In the genomic region with DNA sequence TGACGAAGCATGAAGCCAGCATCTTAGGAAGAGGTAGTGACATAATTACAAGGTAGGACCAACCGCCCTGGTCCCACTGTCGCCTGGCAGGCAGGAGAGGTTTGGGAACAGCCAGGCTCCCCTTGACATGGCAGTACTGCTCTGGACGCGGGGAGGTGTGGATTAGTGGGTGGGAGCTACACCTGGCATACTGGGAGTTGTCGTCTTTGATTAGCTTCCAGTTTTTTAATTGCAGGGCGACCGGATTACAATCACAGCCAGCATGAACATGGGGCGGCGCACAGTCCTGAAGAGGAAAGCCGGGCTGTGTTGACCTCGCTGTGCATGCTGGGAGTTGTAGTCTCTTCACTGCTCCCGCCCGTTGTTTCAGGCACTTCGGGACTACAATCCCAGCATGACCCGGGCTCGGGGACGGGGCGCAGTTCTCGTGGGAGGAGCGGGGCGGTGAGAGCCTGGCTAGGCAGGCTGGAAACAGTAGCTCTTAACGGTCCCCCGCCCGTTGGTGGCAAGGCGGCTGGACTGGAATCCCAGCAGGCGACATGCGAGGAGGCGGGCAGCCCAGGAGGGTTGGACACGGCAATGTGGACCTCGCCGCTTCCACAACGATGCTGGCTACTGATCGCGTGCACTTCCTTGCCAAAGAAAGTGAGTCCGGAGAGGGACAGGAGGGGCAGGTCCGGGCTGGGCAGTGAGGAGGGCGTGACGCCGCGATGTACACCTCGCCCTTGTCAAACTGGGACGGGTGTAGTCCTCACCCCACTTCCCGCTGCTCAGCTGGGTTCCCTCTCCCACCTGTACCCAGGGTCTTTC, we compare ENCODE assay signal across 8 cellular contexts.
DNase-seq lines count a peak whose midpoint lies in the region; ATAC-seq and TF ChIP-seq lines count a peak whose summit lies in the region.

No MANE protein-coding gene starts in this region.

- peaks cover 15% of the 10 kb centered on the region for H3K9me3 Mint-ChIP-seq in activated naive CD8-positive, alpha-beta T cell treated with anti-CD3 and anti-CD28 coated beads, Interleukin-2, amount 10 ng/mL, durations not matched to agents 7 days and 5 days

- peak; percentile 25 for DNase-seq in GM06990 (ENCODE audit: extremely low read depth, insufficient read length)
- peak; percentile 83 to 95 for DNase-seq in SW 1271 (lab: John Stamatoyannopoulos, UW)
- peak; percentile 84 for DNase-seq in activated naive CD8-positive, alpha-beta T cell treated with anti-CD3 and anti-CD28 coated beads, Interleukin-2, amount 10 ng/mL, durations not matched to agents 7 days and 5 days
- peak; percentile 94 to 96 for DNase-seq in left colon
- peak; percentile 57 to 86 (median 83) for DNase-seq in stimulated activated CD4-positive, alpha-beta T cell treated with anti-CD3 and anti-CD28 coated beads, TNF-alpha, amount 100 ng/mL, for 4 hours (ENCODE audit: low read depth in 3 of 3)
- DNase-seq in iPS-NIHi7 (ENCODE audit: extremely low spot score), result no peak
- no peak for DNase-seq in MV-4-11 (lab: John Stamatoyannopoulos, UW)

- intact Hi-C loops in left colon (cut with DNase I, micrococcal nuclease), result no loop called here

- H3K27me3 ChIP-seq in GM06990 (replicated peaks; ENCODE audit: control insufficient read depth, insufficient read depth, low read length), result no peaks in the 10 kb centered on the region

- ATAC-seq in activated naive CD8-positive, alpha-beta T cell treated with anti-CD3 and anti-CD28 coated beads, Interleukin-2, amount 10 ng/mL, durations not matched to agents 7 days and 5 days (ENCODE audit: low read depth), result peak; percentile 94
- ATAC-seq in left colon, result peak; percentile 98
- no peak for ATAC-seq in HG03108 (IDR thresholded peaks at IDR 0.05; ENCODE audit: unreplicated experiment)

- no peaks in the 10 kb centered on the region for H3K36me3 ChIP-seq in GM06990 (ENCODE audit: control insufficient read depth, insufficient read depth, low read length)

- peaks cover 7% of the 10 kb centered on the region for H3K4me1 Mint-ChIP-seq in activated naive CD8-positive, alpha-beta T cell treated with anti-CD3 and anti-CD28 coated beads, Interleukin-2, amount 10 ng/mL, durations not matched to agents 7 days and 5 days

- peaks cover 7% of the 10 kb centered on the region for H3K36me3 Mint-ChIP-seq in activated naive CD8-positive, alpha-beta T cell treated with anti-CD3 and anti-CD28 coated beads, Interleukin-2, amount 10 ng/mL, durations not matched to agents 7 days and 5 days

- peak overlapping the region; percentile 8 for H3K4me3 ChIP-seq in GM06990 (replicated peaks; ENCODE audit: low read depth, low read length)

- no peaks in the 10 kb centered on the region for H3K27me3 Mint-ChIP-seq in activated naive CD8-positive, alpha-beta T cell treated with anti-CD3 and anti-CD28 coated beads, Interleukin-2, amount 10 ng/mL, durations not matched to agents 7 days and 5 days

- H3K4me3 Mint-ChIP-seq in activated naive CD8-positive, alpha-beta T cell treated with anti-CD3 and anti-CD28 coated beads, Interleukin-2, amount 10 ng/mL, durations not matched to agents 7 days and 5 days, result peak overlapping the region; percentile 99

- POLR2A ChIA-PET in activated naive CD8-positive, alpha-beta T cell treated with anti-CD3 and anti-CD28 coated beads, Interleukin-2, amount 10 ng/mL, durations not matched to agents 7 days and 5 days (lab: Charles Lee), result interaction anchor here (0.6 to 3.5 kb wide), 4 partner anchors 14 to 662 kb away, joined by 3 to 35 read pairs (median 4); a partner anchor contains a TSS

- H3K27ac Mint-ChIP-seq in activated naive CD8-positive, alpha-beta T cell treated with anti-CD3 and anti-CD28 coated beads, Interleukin-2, amount 10 ng/mL, durations not matched to agents 7 days and 5 days, result peak overlapping the region; percentile 88

- TF ChIP-seq CTCF in GM06990 (IDR thresholded peaks at IDR 0.05; ENCODE audit: insufficient read depth, low read length, poor library complexity, severe bottlenecking), result no peak

Comparison
In these comparisons a context has a peak if more than half of its experiments do, and no peak if none do; other contexts are left out.
1. DNase-seq: peak in GM06990 (single experiment), SW 1271 (2 of 2), activated naive CD8-positive, alpha-beta T cell treated with anti-CD3 and anti-CD28 coated beads, Interleukin-2, amount 10 ng/mL, durations not matched to agents 7 days and 5 days (single experiment), left colon (2 of 2) and stimulated activated CD4-positive, alpha-beta T cell treated with anti-CD3 and anti-CD28 coated beads, TNF-alpha, amount 100 ng/mL, for 4 hours (3 of 3); none in iPS-NIHi7 (single experiment) and MV-4-11 (single experiment).